13 cellular contexts compared by ENCODE assay signal in genomic region chr14:91218041-91218440, GRCh38. TPM values are rescaled to one million over a fixed set of nuclear protein-coding genes. Genes with fewer than 3 reads are reported as not detected.
DNase-seq lines count a peak whose midpoint lies in the region; ATAC-seq and TF ChIP-seq lines count a peak whose summit lies in the region.
"Had no signal": no experiment of that assay in that cellular context is flagged by ENCODE, and none has a peak within 500 bp of the region (broad histone marks: within the 10 kb centered on the region; RNA-seq: fewer than 3 reads in every experiment).

No MANE protein-coding gene starts in this region.

- no peak for TF ChIP-seq CTCF in H9 (conservative IDR thresholded peaks at IDR 0.05)
- TF ChIP-seq CTCF in endodermal cell (conservative IDR thresholded peaks at IDR 0.05): no peak
- no peak for TF ChIP-seq CTCF in parathyroid adenoma (IDR thresholded peaks at IDR 0.05)

- no peak overlapping the region for H3T11ph ChIP-seq in H9 (ENCODE audit: low read length)

- peaks cover 0 to 32% (median 12%) of the 10 kb centered on the region in 3 experiments; a peak in 6 of 7 replicates for H3K36me3 Mint-ChIP-seq in H9 (ENCODE audit: insufficient read depth in 1 of 3, low read depth in 3 of 3)
- peaks cover 26% of the 10 kb centered on the region for H3K36me3 Mint-ChIP-seq in endodermal cell (ENCODE audit: low read depth)

- H3K4me1 ChIP-seq in BLaER1 treated with 17β-estradiol and CSF1 and Interleukin-3, amounts not matched to agents 10 nM and 100 nM: peaks cover 12 to 36% (median 22%) of the 10 kb centered on the region in 10 experiments
- no peaks in the 10 kb centered on the region for H3K4me1 ChIP-seq in H9 (ENCODE audit: insufficient read depth, low read length)
- H3K4me1 ChIP-seq in endodermal cell (ENCODE audit: control insufficient read depth, insufficient read depth, low read length): no peaks in the 10 kb centered on the region
- peaks cover 3% of the 10 kb centered on the region for H3K4me1 ChIP-seq in parathyroid adenoma

- H3K27me3 Mint-ChIP-seq in H9 (ENCODE audit: low read depth) (no peaks in the 10 kb centered on the region; the same call in none of the 2 replicates), endodermal cell (ENCODE audit: insufficient read depth) (peaks cover 2% of the 10 kb centered on the region)

- no peak overlapping the region for H2BK5ac ChIP-seq in H9 (ENCODE audit: insufficient read length, low read length)

- H4K91ac ChIP-seq in H9 (ENCODE audit: insufficient read length, low read depth, low read length): no peak overlapping the region

- no peak overlapping the region for H2BK20ac ChIP-seq in H9 (ENCODE audit: low read depth, low read length, poor library complexity, severe bottlenecking)

- no peak overlapping the region for H3K14ac ChIP-seq in H9 (ENCODE audit: insufficient read depth, low read length)

- no peak for DNase-seq in H9
- no peak for DNase-seq in endodermal cell
- DNase-seq in SW480 (ENCODE audit: low spot score): no peak
- DNase-seq in NCI-H1436 treated with DMSO at 0.1 percent for 48 hours (lab: John Stamatoyannopoulos, UW): no peak
- DNase-seq in left colon: no peak
- DNase-seq: DMS 273 treated with DMSO at 0.1 percent for 48 hours, MG63, NCI-H1092 treated with DMSO at 0.1 percent for 48 hours, NCI-H1694 treated with DMSO at 0.1 percent for 48 hours, PC-3 had no signal

- H3K4me2 ChIP-seq in BLaER1 treated with 17β-estradiol and CSF1 and Interleukin-3, amounts not matched to agents 10 nM and 100 nM: peak overlapping the region in 8 of 11 experiments; percentile 19 to 60 (median 38); a peak in 12 of 22 replicates
- H3K4me2 ChIP-seq in H9 (ENCODE audit: insufficient read depth, insufficient read length, low read length): no peak overlapping the region
- H3K4me2 ChIP-seq in parathyroid adenoma (ENCODE audit: low read length): no peak overlapping the region

- no peak overlapping the region for H2BK15ac ChIP-seq in H9 (ENCODE audit: low read depth, low read length)

- H2AK5ac ChIP-seq in H9 (ENCODE audit: insufficient read length, low read length): no peak overlapping the region

- H3K9me3 ChIP-seq in BLaER1 treated with 17β-estradiol and CSF1 and Interleukin-3, amounts not matched to agents 10 nM and 100 nM (replicated peaks in 1 of 11): no peaks in the 10 kb centered on the region
- no peaks in the 10 kb centered on the region for H3K9me3 ChIP-seq in H9 (ENCODE audit: control insufficient read depth, low read depth, low read length)
- H3K9me3 ChIP-seq in endodermal cell (ENCODE audit: control insufficient read depth, low read length): no peaks in the 10 kb centered on the region
- no peaks in the 10 kb centered on the region for H3K9me3 ChIP-seq in parathyroid adenoma (ENCODE audit: control insufficient read depth, low read length)
- H3K9me3 ChIP-seq: MG63 had no signal

- ATAC-seq in left colon: no peak
- ATAC-seq: HepG2, PC-3 had no signal

- H4K5ac ChIP-seq in H9 (ENCODE audit: insufficient read length, low read depth, low read length): no peak overlapping the region

- WGBS in H9 (ENCODE audit: extremely low coverage, insufficient read length, low lambda C conversion rate): no CpG with 5 or more reads among the region's 3 CpGs
- WGBS in endodermal cell (ENCODE audit: insufficient coverage in 1 of 2, insufficient read length in 1 of 2), 2 experiments: 94 to 97% methylated on average over 2 to 3 of the region's 3 CpGs

- H2AFZ ChIP-seq in H9 (ENCODE audit: low read length) (no peak overlapping the region), parathyroid adenoma (no peak overlapping the region)

- H3K27me3 ChIP-seq in BLaER1 treated with 17β-estradiol and CSF1 and Interleukin-3, amounts not matched to agents 10 nM and 100 nM: no peaks in the 10 kb centered on the region
- H3K27me3 ChIP-seq in H9 (ENCODE audit: insufficient read depth, low read length) (no peaks in the 10 kb centered on the region), endodermal cell (ENCODE audit: control insufficient read depth, insufficient read depth, low read length, poor library complexity, severe bottlenecking) (no peaks in the 10 kb centered on the region), parathyroid adenoma (ENCODE audit: control insufficient read depth, insufficient read depth, low read length) (no peaks in the 10 kb centered on the region)
- H3K27me3 ChIP-seq: MG63 had no signal

- H3K18ac ChIP-seq in H9 (ENCODE audit: insufficient read length, low read depth, low read length): no peak overlapping the region

- no peak overlapping the region for H3K4ac ChIP-seq in H9 (ENCODE audit: low read depth, low read length)

- no peaks in the 10 kb centered on the region for H3K79me1 ChIP-seq in H9 (ENCODE audit: insufficient read depth, low read depth, low read length, poor library complexity, severe bottlenecking)

- no peaks in the 10 kb centered on the region for H3K23me2 ChIP-seq in H9 (ENCODE audit: insufficient read length, low read depth, low read length, poor library complexity, severe bottlenecking)

- intact Hi-C loops in left colon (cut with DNase I, micrococcal nuclease): no loop called here

- no peak overlapping the region for H3K4me3 ChIP-seq in BLaER1 treated with 17β-estradiol and CSF1 and Interleukin-3, amounts not matched to agents 10 nM and 100 nM
- H3K4me3 ChIP-seq in endodermal cell (ENCODE audit: low read length): no peak overlapping the region
- no peak overlapping the region for H3K4me3 ChIP-seq in parathyroid adenoma (ENCODE audit: low read depth, low read length)
- H3K4me3 ChIP-seq: MG63 had no signal

- no peak overlapping the region for H4K8ac ChIP-seq in H9 (replicated peaks; ENCODE audit: insufficient read length, low read depth, low read length)

- H3K9ac ChIP-seq in BLaER1 treated with 17β-estradiol and CSF1 and Interleukin-3, amounts not matched to agents 10 nM and 100 nM: peak overlapping the region in 4 of 11 experiments; percentile 4 to 38 (median 21); a peak in 4 of 22 replicates
- no peak overlapping the region for H3K9ac ChIP-seq in H9 (ENCODE audit: extremely low read depth, insufficient read length, low read length)
- H3K9ac ChIP-seq in endodermal cell (ENCODE audit: extremely low read depth, low read length, poor library complexity, severe bottlenecking): no peak overlapping the region
- no peak overlapping the region for H3K9ac ChIP-seq in parathyroid adenoma

- H3K4me3 Mint-ChIP-seq in H9 (no peak overlapping the region), endodermal cell (no peak overlapping the region)

- H3K56ac ChIP-seq in H9 (ENCODE audit: insufficient read length, low read depth, low read length): no peak overlapping the region

- H2BK12ac ChIP-seq in H9 (ENCODE audit: insufficient read length, low read depth, low read length): no peak overlapping the region

- H3K36me3 ChIP-seq in BLaER1 treated with 17β-estradiol and CSF1 and Interleukin-3, amounts not matched to agents 10 nM and 100 nM: peaks cover 44 to 100% (median 71%) of the 10 kb centered on the region in 11 experiments
- H3K36me3 ChIP-seq in endodermal cell (ENCODE audit: control insufficient read depth, insufficient read depth, low read length) (no peaks in the 10 kb centered on the region), parathyroid adenoma (ENCODE audit: control insufficient read depth, insufficient read depth, low read length) (no peaks in the 10 kb centered on the region)
- H3K36me3 ChIP-seq: MG63 had no signal

- H2BK120ac ChIP-seq in H9 (ENCODE audit: low read depth, low read length, poor library complexity, severe bottlenecking): no peak overlapping the region

- no peak overlapping the region for H3K23ac ChIP-seq in H9 (ENCODE audit: insufficient read length, low read depth, low read length)

- H4K20me1 ChIP-seq in BLaER1 treated with 17β-estradiol and CSF1 and Interleukin-3, amounts not matched to agents 10 nM and 100 nM: peaks cover 0 to 12% (median 0%) of the 10 kb centered on the region in 11 experiments; a peak in 1 of 22 replicates
- H4K20me1 ChIP-seq in H9 (ENCODE audit: control insufficient read depth, insufficient read depth, insufficient read length): no peaks in the 10 kb centered on the region

- H3K27ac ChIP-seq in BLaER1 treated with 17β-estradiol and CSF1 and Interleukin-3, amounts not matched to agents 10 nM and 100 nM: peak overlapping the region in 4 of 11 experiments; percentile 10 to 54 (median 22); a peak in 5 of 22 replicates
- H3K27ac ChIP-seq in H9 (ENCODE audit: insufficient read length, low read depth, low read length) (no peak overlapping the region), endodermal cell (ENCODE audit: low read depth, low read length) (no peak overlapping the region), parathyroid adenoma (peak overlapping the region; percentile 37)

- H3K27ac Mint-ChIP-seq in H9: peak overlapping the region in 2 of 3 experiments; percentile 10 to 72; a peak in 2 of 7 replicates
- peak overlapping the region; percentile 21 for H3K27ac Mint-ChIP-seq in endodermal cell

- peaks cover 0 to 14% of the 10 kb centered on the region in 2 experiments; a peak in 2 of 4 replicates for H3K4me1 Mint-ChIP-seq in H9
- no peaks in the 10 kb centered on the region for H3K4me1 Mint-ChIP-seq in endodermal cell

- H3K9me3 Mint-ChIP-seq in H9: no peaks in the 10 kb centered on the region
- H3K9me3 Mint-ChIP-seq in endodermal cell: no peaks in the 10 kb centered on the region

- H3K79me2 ChIP-seq in H9 (ENCODE audit: insufficient read depth, low read length): no peaks in the 10 kb centered on the region
- no peaks in the 10 kb centered on the region for H3K79me2 ChIP-seq in parathyroid adenoma

RNA-seq across cellular contexts. Expression of gene GPR68, which starts 26.5 kb away (rescaled TPM):
- total RNA-seq in H9 (2021) (0.07 and 0.33 TPM in 2 replicates), endodermal cell (under 1 TPM; 0.38 to 0.44 TPM), left colon (under 1 TPM; 0.58 to 0.87 TPM)
- polyA plus RNA-seq in endodermal cell (2013, experiment 1 of 2): 0.57 TPM
- 0.58 TPM for polyA plus RNA-seq in endodermal cell (2013, experiment 2 of 2)
- total RNA-seq: HepG2 had no signal
- polyA plus RNA-seq: HepG2 had no signal

Comparison
In these comparisons a context has a peak if more than half of its experiments do, and no peak if none do; other contexts are left out.
1. H3K4me2 ChIP-seq: peak in BLaER1 treated with 17β-estradiol and CSF1 and Interleukin-3, amounts not matched to agents 10 nM and 100 nM (8 of 11); none in H9 (single experiment) and parathyroid adenoma (single experiment).